Comparison of ENCODE assay signal across 9 cellular contexts in genomic region chr11:62923634-62924411, GRCh38. TPM values are rescaled to one million over a fixed set of nuclear protein-coding genes. Genes with fewer than 3 reads are reported as not detected.
DNase-seq lines count a peak whose midpoint lies in the region; ATAC-seq, FAIRE-seq and TF ChIP-seq lines count a peak whose summit lies in the region.
"Had no signal": no experiment of that assay in that cellular context is flagged by ENCODE, and none has a peak within 500 bp of the region (broad histone marks: within the 10 kb centered on the region; RNA-seq: fewer than 3 reads in every experiment).

No MANE protein-coding gene starts in this region.

- H3K4me3 ChIP-seq in DOHH2 (ENCODE audit: low read length) (peak overlapping the region; percentile 48), trophoblast cell (ENCODE audit: low read depth, low read length) (no peak overlapping the region)

- peak; percentile 37 for DNase-seq in NCI-H69 (lab: John Stamatoyannopoulos, UW)
- peak; percentile 73 for DNase-seq in ecto neural progenitor cell (ENCODE audit: low spot score)
- peak; percentile 85 to 88 for DNase-seq in trophoblast cell
- no peak for DNase-seq in middle frontal gyrus (ENCODE audit: extremely low spot score, low spot score)
- no peak for DNase-seq in omental fat pad (ENCODE audit: low spot score)
- DNase-seq in NCI-H1048 (lab: John Stamatoyannopoulos, UW) = no peak
- DNase-seq in urothelium cell line (ENCODE audit: low spot score) = no peak

- H3K36me3 ChIP-seq in DOHH2 (ENCODE audit: control insufficient read depth, low read length) (no peaks in the 10 kb centered on the region), trophoblast cell (ENCODE audit: control insufficient read depth in 1 of 2, insufficient read depth in 2 of 2, low read length in 2 of 2) (no peaks in the 10 kb centered on the region)

- H4K20me1 ChIP-seq in DOHH2 (ENCODE audit: control insufficient read depth, insufficient read depth, low read depth, low read length) = no peaks in the 10 kb centered on the region

- H3K27ac ChIP-seq in DOHH2 (ENCODE audit: low read depth, low read length) = no peak overlapping the region
- no peak overlapping the region for H3K27ac ChIP-seq in trophoblast cell (ENCODE audit: low read depth, low read length)

- no peak overlapping the region for H4K91ac ChIP-seq in trophoblast cell (ENCODE audit: low read depth, low read length)

- H2AK5ac ChIP-seq in trophoblast cell (ENCODE audit: low read length) = no peak overlapping the region

- H3K4me1 ChIP-seq in DOHH2 (ENCODE audit: control insufficient read depth, low read length) = peaks cover 13% of the 10 kb centered on the region
- peaks cover 23 to 26% of the 10 kb centered on the region in 2 experiments for H3K4me1 ChIP-seq in trophoblast cell (ENCODE audit: control insufficient read depth in 1 of 2, insufficient read depth in 2 of 2, low read length in 2 of 2)

- ATAC-seq in omental fat pad (ENCODE audit: low FRiP score) = no peak

- no peak overlapping the region for H4K12ac ChIP-seq in trophoblast cell (ENCODE audit: low read depth, low read length)

- H3K9me2 ChIP-seq in DOHH2 (replicated peaks; ENCODE audit: control insufficient read depth, low read length) = no peaks in the 10 kb centered on the region

- H2BK12ac ChIP-seq in trophoblast cell (ENCODE audit: low read length) = no peak overlapping the region

- H3F3A ChIP-seq in DOHH2 (ENCODE audit: control insufficient read depth, insufficient read depth) = no peaks in the 10 kb centered on the region

- no peak overlapping the region for H3K9ac ChIP-seq in trophoblast cell (ENCODE audit: low read length)

- no peak for FAIRE-seq in urothelium cell line (lab: Jason Lieb, UNC)

- H3K18ac ChIP-seq in trophoblast cell (ENCODE audit: low read length) = no peak overlapping the region

- no CpG with 5 or more reads among the region's 52 CpGs for WGBS in trophoblast cell (ENCODE audit: extremely low coverage, insufficient coverage, insufficient read length)

- no peak overlapping the region for H2BK120ac ChIP-seq in trophoblast cell (ENCODE audit: insufficient read depth, low read length, poor library complexity)

- H3K79me2 ChIP-seq in DOHH2 (ENCODE audit: control insufficient read depth, low read length) (no peaks in the 10 kb centered on the region), trophoblast cell (ENCODE audit: control insufficient read depth, insufficient read depth, low read length, poor library complexity) (no peaks in the 10 kb centered on the region)

- H3K79me1 ChIP-seq in trophoblast cell (ENCODE audit: low read length) = no peaks in the 10 kb centered on the region

- peak overlapping the region; percentile 61 for H3K4me2 ChIP-seq in DOHH2 (ENCODE audit: low read length)
- H3K4me2 ChIP-seq in trophoblast cell (ENCODE audit: low read length) = peak overlapping the region; percentile 57

- no peak overlapping the region for H4K8ac ChIP-seq in trophoblast cell (ENCODE audit: low read depth, low read length)

- peaks cover 54% of the 10 kb centered on the region for H3K27me3 ChIP-seq in DOHH2 (ENCODE audit: control insufficient read depth, low read length)
- peaks cover 26% of the 10 kb centered on the region for H3K27me3 ChIP-seq in trophoblast cell (ENCODE audit: insufficient read depth, low read length)

- H3K23ac ChIP-seq in trophoblast cell (ENCODE audit: low read length) = no peak overlapping the region

- TF ChIP-seq CTCF in DOHH2 (IDR thresholded peaks at IDR 0.05; ENCODE audit: low read depth, low read length, poor library complexity, severe bottlenecking) = no peak
- TF ChIP-seq CTCF in omental fat pad (IDR thresholded peaks at IDR 0.05) = no peak

- no peak overlapping the region for H3K4ac ChIP-seq in trophoblast cell (ENCODE audit: low read depth, low read length)

- no peak overlapping the region for H3K14ac ChIP-seq in trophoblast cell (ENCODE audit: low read length)

- H2AFZ ChIP-seq in trophoblast cell (ENCODE audit: insufficient read depth, low read length, poor library complexity) = no peak overlapping the region

- H3K9me3 ChIP-seq in DOHH2 (ENCODE audit: control insufficient read depth, insufficient read depth, low read length) (no peaks in the 10 kb centered on the region), trophoblast cell (ENCODE audit: insufficient read depth, low read depth, low read length) (no peaks in the 10 kb centered on the region)

- H2BK5ac ChIP-seq in trophoblast cell (ENCODE audit: low read depth, low read length, poor library complexity) = no peak overlapping the region

RNA-seq across cellular contexts. Expression of gene CHRM1, which starts 2.7 kb away (rescaled TPM):
- not detected in 2 replicates for polyA plus RNA-seq in trophoblast cell (2013)
- total RNA-seq in omental fat pad = not detected
- total RNA-seq: fibroblast of villous mesenchyme had no signal

RNA-seq across cellular contexts. Expression of gene SLC3A2, which starts 43.1 kb away (rescaled TPM):
- 473 and 540 TPM in 2 replicates for polyA plus RNA-seq in trophoblast cell (2013)
- 100 to 1,000 TPM; 110 to 239 (median 191) TPM for total RNA-seq in omental fat pad

Comparison
In these comparisons a context has a peak if more than half of its experiments do, and no peak if none do; other contexts are left out.
1. DNase-seq: peak in NCI-H69 (single experiment), ecto neural progenitor cell (single experiment) and trophoblast cell (2 of 2); none in middle frontal gyrus (single experiment), omental fat pad (single experiment), NCI-H1048 (single experiment) and urothelium cell line (single experiment).